Comparison of ENCODE assay signal across 26 cellular contexts in genomic region chr2:162217596-162217995, GRCh38. TPM values are rescaled to one million over a fixed set of nuclear protein-coding genes. Genes with fewer than 3 reads are reported as not detected.
"Had no signal": no experiment of that assay in that cellular context is flagged by ENCODE, and none has a peak within 500 bp of the region (broad histone marks: within the 10 kb centered on the region; RNA-seq: fewer than 3 reads in every experiment).

No MANE protein-coding gene starts in this region.

- H3K9me3 Mint-ChIP-seq: activated CD8-positive, alpha-beta T cell treated with anti-CD3 and anti-CD28 coated beads for 36 hours; activated naive CD8-positive, alpha-beta T cell treated with anti-CD3 and anti-CD28 coated beads for 36 hours; activated T-helper 17 cell treated with anti-CD3 and anti-CD28 coated beads, Interleukin-2, amount 50 U/mL, for 72 hours; endodermal cell; memory B cell; naive B cell; neural crest cell had no signal

- H3K36me3 Mint-ChIP-seq: activated naive CD8-positive, alpha-beta T cell treated with anti-CD3 and anti-CD28 coated beads for 36 hours; memory B cell; naive B cell had no signal

- FAIRE-seq: frontal cortex had no signal

- H3K27ac ChIP-seq: body of pancreas, dorsolateral prefrontal cortex, left ventricle myocardium inferior, psoas muscle, skin epidermis, thoracic aorta, upper lobe of left lung had no signal

- DNase-seq: activated CD4-positive, alpha-beta T cell treated with anti-CD3 and anti-CD28 coated beads for 48 hours; activated CD4-positive, CD25-positive, alpha-beta regulatory T cell; activated CD8-positive, alpha-beta T cell treated with anti-CD3 and anti-CD28 coated beads for 36 hours; activated naive CD4-positive, alpha-beta T cell; activated naive CD8-positive, alpha-beta T cell treated with anti-CD3 and anti-CD28 coated beads for 36 hours; activated T-cell treated with anti-CD3 and anti-CD28 coated beads, Interleukin-2, amount 50 U/mL, for 1 hour; amygdala; body of pancreas; dorsolateral prefrontal cortex; endodermal cell; erythroblast; head of caudate nucleus; left ventricle myocardium inferior; mucosa of descending colon; naive B cell; psoas muscle; right cardiac atrium; T-helper 1 cell; T1000; upper lobe of left lung had no signal

- H3K4me1 Mint-ChIP-seq: activated naive CD8-positive, alpha-beta T cell treated with anti-CD3 and anti-CD28 coated beads for 36 hours; activated T-helper 17 cell treated with anti-CD3 and anti-CD28 coated beads, Interleukin-2, amount 50 U/mL, for 72 hours; endodermal cell; naive B cell; neural crest cell had no signal

- ATAC-seq: activated CD8-positive, alpha-beta T cell treated with anti-CD3 and anti-CD28 coated beads for 36 hours; activated T-helper 17 cell treated with anti-CD3 and anti-CD28 coated beads, Interleukin-2, amount 50 U/mL, for 72 hours; body of pancreas; mucosa of descending colon; psoas muscle; right cardiac atrium had no signal

- H3K4me3 Mint-ChIP-seq: activated CD8-positive, alpha-beta T cell treated with anti-CD3 and anti-CD28 coated beads for 36 hours; activated naive CD8-positive, alpha-beta T cell treated with anti-CD3 and anti-CD28 coated beads for 36 hours; activated T-helper 17 cell treated with anti-CD3 and anti-CD28 coated beads, Interleukin-2, amount 50 U/mL, for 72 hours; endodermal cell; memory B cell; naive B cell; neural crest cell had no signal

- H3K4me1 ChIP-seq: body of pancreas, left ventricle myocardium inferior, psoas muscle had no signal

- H3K36me3 ChIP-seq: left ventricle myocardium inferior, thoracic aorta, upper lobe of left lung had no signal

- H3K27ac Mint-ChIP-seq: activated CD8-positive, alpha-beta T cell treated with anti-CD3 and anti-CD28 coated beads for 36 hours; activated naive CD8-positive, alpha-beta T cell treated with anti-CD3 and anti-CD28 coated beads for 36 hours; activated T-helper 17 cell treated with anti-CD3 and anti-CD28 coated beads, Interleukin-2, amount 50 U/mL, for 72 hours; endodermal cell; memory B cell; naive B cell had no signal

- H3K9me3 ChIP-seq: body of pancreas, left ventricle myocardium inferior, mucosa of descending colon, psoas muscle, thoracic aorta, upper lobe of left lung had no signal

- H3K4me3 ChIP-seq: body of pancreas, dorsolateral prefrontal cortex, left ventricle myocardium inferior, mucosa of descending colon, psoas muscle, skin epidermis, thoracic aorta, upper lobe of left lung had no signal

- H3K27me3 ChIP-seq: body of pancreas, dorsolateral prefrontal cortex, upper lobe of left lung had no signal

RNA-seq across cellular contexts. Expression of gene FAP, which starts 25.6 kb away (rescaled TPM):
- total RNA-seq: activated CD8-positive, alpha-beta T cell treated with anti-CD3 and anti-CD28 coated beads for 36 hours; activated naive CD8-positive, alpha-beta T cell treated with anti-CD3 and anti-CD28 coated beads for 36 hours; activated T-helper 17 cell treated with anti-CD3 and anti-CD28 coated beads, Interleukin-2, amount 50 U/mL, for 72 hours; endodermal cell; neural crest cell had no signal
